ENCODE assay signal across 11 cellular contexts in the genomic region with DNA sequence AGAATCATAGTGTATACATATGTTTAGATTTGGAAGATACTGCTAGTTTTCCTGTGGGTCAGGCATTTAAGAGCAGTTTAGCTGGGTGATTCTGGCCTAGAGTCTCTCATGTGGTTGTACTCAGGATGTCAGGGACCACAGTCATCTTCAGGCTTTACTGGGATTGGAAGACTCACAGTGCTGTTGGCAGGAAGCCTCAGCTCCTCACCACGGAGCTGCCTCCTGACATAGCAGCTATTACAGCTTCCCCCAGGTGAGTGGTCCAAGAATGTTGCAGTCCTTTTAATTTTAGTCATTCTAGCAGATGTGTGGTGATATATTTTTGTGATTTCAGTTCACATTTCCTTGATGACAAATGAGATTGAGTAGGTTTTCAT. TPM values are rescaled to one million over a fixed set of nuclear protein-coding genes. Genes with fewer than 3 reads are reported as not detected.
DNase-seq lines count a peak whose midpoint lies in the region; ATAC-seq and TF ChIP-seq lines count a peak whose summit lies in the region.
"Had no signal": no experiment of that assay in that cellular context is flagged by ENCODE, and none has a peak within 500 bp of the region (broad histone marks: within the 10 kb centered on the region; RNA-seq: fewer than 3 reads in every experiment).

No MANE protein-coding gene starts in this region.

- H3K36me3 ChIP-seq in left ventricle myocardium inferior (peaks cover 3% of the 10 kb centered on the region), SK-N-SH (replicated peaks in 1 of 2; ENCODE audit: control insufficient read depth in 1 of 2, insufficient read depth in 2 of 2, low read length in 1 of 2) (peaks cover 0 to 3% of the 10 kb centered on the region in 2 experiments)

- 33% methylated on average over 1 of the region's 1 CpG for WGBS in SK-N-SH (ENCODE audit: low lambda C conversion rate)

- peaks cover 84% of the 10 kb centered on the region for H3K4me1 Mint-ChIP-seq in dendritic cell treated with granulocyte-macrophage colony-stimulating factor and Interleukin-4, amounts not matched to agents 40 ng/mL and 50 ng/mL, for 4 days (ENCODE audit: low read depth)
- H3K4me1 Mint-ChIP-seq in stimulated activated naive CD8-positive, alpha-beta T cell treated with anti-CD3 and anti-CD28 coated beads, Interleukin-15, amount 100 ng/mL, for 72 hours = peaks cover 98% of the 10 kb centered on the region

- no peak overlapping the region for H3K4me2 ChIP-seq in SK-N-SH

- no peaks in the 10 kb centered on the region for H4K20me1 ChIP-seq in SK-N-SH (ENCODE audit: insufficient read depth)

- no peaks in the 10 kb centered on the region for H3K9me2 ChIP-seq in SK-N-SH

- no peak for TF ChIP-seq CTCF in left ventricle myocardium inferior (IDR thresholded peaks at IDR 0.05; ENCODE audit: borderline replicate concordance)
- no peak for TF ChIP-seq CTCF in SK-N-SH (IDR thresholded peaks at IDR 0.05)
- TF ChIP-seq CTCF in GM20000 (IDR thresholded peaks at IDR 0.05; ENCODE audit: extremely low read depth, missing control alignments) = no peak

- H3K4me3 ChIP-seq in left ventricle myocardium inferior = no peak overlapping the region
- no peak overlapping the region for H3K4me3 ChIP-seq in SK-N-SH (ENCODE audit: low read depth in 2 of 2, low read length in 1 of 2)

- peak; percentile 46 for ATAC-seq in left ventricle myocardium superior
- ATAC-seq in stimulated activated naive CD8-positive, alpha-beta T cell treated with anti-CD3 and anti-CD28 coated beads, Interleukin-15, amount 100 ng/mL, for 72 hours = peak; percentile 92
- ATAC-seq: Panc1 had no signal

- CTCF ChIA-PET in SK-N-SH (lab: Yijun Ruan, JAX) = interaction anchor here (0.6 to 2.8 kb wide), 5 partner anchors 9 to 167 kb away, joined by 3 to 28 read pairs (median 5); no protein-coding TSS in a partner anchor

- H3K27me3 ChIP-seq in left ventricle myocardium inferior (ENCODE audit: low read depth) (no peaks in the 10 kb centered on the region), SK-N-SH (ENCODE audit: insufficient read depth) (no peaks in the 10 kb centered on the region)

- intact Hi-C loops in left ventricle myocardium superior (cut with micrococcal nuclease) (loop anchor here (10.0 kb wide), 1 partner anchor 160 kb away; no protein-coding TSS in a partner anchor), left ventricle myocardium inferior (cut with micrococcal nuclease) (no loop called here)
- intact Hi-C loops in dendritic cell treated with granulocyte-macrophage colony-stimulating factor and Interleukin-4, amounts not matched to agents 40 ng/mL and 50 ng/mL, for 4 days (cut with micrococcal nuclease) = no loop called here

- H3K27me3 Mint-ChIP-seq in dendritic cell treated with granulocyte-macrophage colony-stimulating factor and Interleukin-4, amounts not matched to agents 40 ng/mL and 50 ng/mL, for 4 days = no peaks in the 10 kb centered on the region
- H3K27me3 Mint-ChIP-seq in stimulated activated naive CD8-positive, alpha-beta T cell treated with anti-CD3 and anti-CD28 coated beads, Interleukin-15, amount 100 ng/mL, for 72 hours = no peaks in the 10 kb centered on the region

- no peak overlapping the region for H2AFZ ChIP-seq in SK-N-SH (ENCODE audit: low read depth)

- H3K4me1 ChIP-seq in left ventricle myocardium inferior (peaks cover 17% of the 10 kb centered on the region), SK-N-SH (ENCODE audit: control insufficient read depth in 1 of 2, insufficient read depth in 2 of 2, low read depth in 1 of 2, low read length in 1 of 2) (no peaks in the 10 kb centered on the region)

- H3K79me2 ChIP-seq in SK-N-SH (ENCODE audit: insufficient read depth) = peaks cover 3% of the 10 kb centered on the region; the same call in 1 of the 2 replicates

- H3K27ac ChIP-seq in left ventricle myocardium inferior (replicated peaks) (no peak overlapping the region), SK-N-SH (ENCODE audit: low read depth in 2 of 2, low read length in 1 of 2) (no peak overlapping the region)

- H3K9me3 ChIP-seq in left ventricle myocardium inferior (replicated peaks) (peaks cover 9% of the 10 kb centered on the region), SK-N-SH (no peaks in the 10 kb centered on the region)

- H3K4me3 Mint-ChIP-seq in dendritic cell treated with granulocyte-macrophage colony-stimulating factor and Interleukin-4, amounts not matched to agents 40 ng/mL and 50 ng/mL, for 4 days = no peak overlapping the region
- H3K4me3 Mint-ChIP-seq in stimulated activated naive CD8-positive, alpha-beta T cell treated with anti-CD3 and anti-CD28 coated beads, Interleukin-15, amount 100 ng/mL, for 72 hours = peak overlapping the region; percentile 2 to 24

- H3F3A ChIP-seq in SK-N-SH (replicated peaks; ENCODE audit: insufficient read depth) = no peaks in the 10 kb centered on the region

- POLR2A ChIA-PET in SK-N-SH (lab: Yijun Ruan, JAX) = no interaction called here

- DNase-seq in left ventricle myocardium superior (no peak), left ventricle myocardium inferior (no peak), SK-N-SH (no peak), NCI-H1048 (lab: John Stamatoyannopoulos, UW) (no peak), GM20000 (ENCODE audit: low spot score) (no peak), LoVo (ENCODE audit: low spot score) (no peak)
- DNase-seq in stimulated activated naive CD8-positive, alpha-beta T cell treated with anti-CD3 and anti-CD28 coated beads, Interleukin-15, amount 100 ng/mL, for 72 hours = peak in 1 of 2 donors; percentile 64
- DNase-seq: amniotic stem cell had no signal

- no peaks in the 10 kb centered on the region for H3K9me3 Mint-ChIP-seq in dendritic cell treated with granulocyte-macrophage colony-stimulating factor and Interleukin-4, amounts not matched to agents 40 ng/mL and 50 ng/mL, for 4 days
- peaks cover 0 to 13% of the 10 kb centered on the region in 2 donors for H3K9me3 Mint-ChIP-seq in stimulated activated naive CD8-positive, alpha-beta T cell treated with anti-CD3 and anti-CD28 coated beads, Interleukin-15, amount 100 ng/mL, for 72 hours

- TF ChIP-seq RAD21 in SK-N-SH (IDR thresholded peaks at IDR 0.05; ENCODE audit: low read length) = no peak

- no peak overlapping the region for H3K9ac ChIP-seq in SK-N-SH

- peaks cover 71% of the 10 kb centered on the region for H3K36me3 Mint-ChIP-seq in dendritic cell treated with granulocyte-macrophage colony-stimulating factor and Interleukin-4, amounts not matched to agents 40 ng/mL and 50 ng/mL, for 4 days (ENCODE audit: low read depth)

- peak overlapping the region; percentile 76 for H3K27ac Mint-ChIP-seq in dendritic cell treated with granulocyte-macrophage colony-stimulating factor and Interleukin-4, amounts not matched to agents 40 ng/mL and 50 ng/mL, for 4 days
- peak overlapping the region in 1 of 2 donors; percentile 63 for H3K27ac Mint-ChIP-seq in stimulated activated naive CD8-positive, alpha-beta T cell treated with anti-CD3 and anti-CD28 coated beads, Interleukin-15, amount 100 ng/mL, for 72 hours

- TF ChIP-seq EP300 in SK-N-SH (IDR thresholded peaks at IDR 0.05; ENCODE audit: borderline replicate concordance in 1 of 2, low read depth in 1 of 2, low read length in 1 of 2) = no peak

TF ChIP-seq in SK-N-SH, 30 proteins besides CTCF, POLR2A, EP300 and RAD21:
- TF ChIP-seq NFIC (IDR thresholded peaks at IDR 0.05; ENCODE audit: borderline replicate concordance) = peak; percentile 27
- TF ChIP-seq TCF12 (IDR thresholded peaks at IDR 0.05) = no peak

RNA-seq across cellular contexts. Expression of a gene that starts 16.9 kb away (rescaled TPM):
- total RNA-seq in left ventricle myocardium superior (not detected), left ventricle myocardium inferior (not detected)
- polyA plus RNA-seq in SK-N-SH (2012; rRNA removed) = not detected in 2 replicates
- not detected in 2 replicates for polyA plus RNA-seq in SK-N-SH (2012; cell fraction: cytosol; rRNA removed)
- not detected in 2 replicates for polyA plus RNA-seq in SK-N-SH (2012; cell fraction: nucleus; rRNA removed)
- polyA plus RNA-seq: keratinocyte had no signal

RNA-seq across cellular contexts. Expression of a gene that starts 32.1 kb away (rescaled TPM):
- 2.6 TPM for total RNA-seq in left ventricle myocardium superior
- 1.7 TPM for total RNA-seq in left ventricle myocardium inferior
- polyA plus RNA-seq in SK-N-SH (2012; rRNA removed) = 0.07 and 0.10 TPM in 2 replicates
- polyA plus RNA-seq in SK-N-SH (2012; cell fraction: cytosol; rRNA removed) = 0.03 and 0.24 TPM in 2 replicates
- polyA plus RNA-seq in SK-N-SH (2012; cell fraction: nucleus; rRNA removed) = 0.10 TPM in 1 of 2 replicates, not detected in the other
- polyA plus RNA-seq: keratinocyte had no signal
